In the genomic region with DNA sequence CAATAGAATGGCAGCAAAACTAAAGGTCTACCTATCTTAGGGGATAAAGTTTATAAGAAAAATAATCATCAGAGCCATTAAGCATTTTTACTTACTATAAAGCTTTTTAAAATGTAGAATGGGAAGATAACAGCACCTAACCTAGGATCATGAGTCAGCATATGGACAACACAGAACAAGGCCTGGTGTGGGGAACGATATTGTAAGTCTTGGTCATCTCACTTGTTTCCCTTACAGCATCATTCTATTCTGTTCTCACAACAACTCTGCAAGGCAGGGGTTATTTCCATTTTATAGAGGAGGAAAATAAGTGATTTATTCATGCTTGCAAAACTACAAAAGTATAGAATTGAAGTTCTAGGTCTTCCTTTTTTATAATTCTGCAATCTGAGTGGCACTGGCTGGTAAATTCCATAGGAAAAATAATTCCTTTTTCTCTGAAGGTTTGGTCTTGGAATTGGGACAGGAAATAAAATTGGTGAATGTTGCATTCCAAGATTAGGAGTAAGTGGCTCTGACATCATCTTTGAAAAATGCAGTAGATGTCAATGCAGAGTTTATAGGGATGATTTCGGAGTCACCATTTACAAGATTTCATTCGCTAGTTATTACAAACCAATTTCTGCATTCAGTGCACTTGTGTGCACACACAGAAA, we compare ENCODE assay signal across 15 cellular contexts.
DNase-seq lines count a peak whose midpoint lies in the region; ATAC-seq and TF ChIP-seq lines count a peak whose summit lies in the region.
"Had no signal": no experiment of that assay in that cellular context is flagged by ENCODE, and none has a peak within 500 bp of the region (broad histone marks: within the 10 kb centered on the region; RNA-seq: fewer than 3 reads in every experiment).

No MANE protein-coding gene starts in this region.

- H3K36me3 Mint-ChIP-seq in activated T-cell treated with anti-CD3 and anti-CD28 coated beads, Interleukin-2, amount 50 U/mL, for 24 hours (ENCODE audit: low read depth): no peaks in the 10 kb centered on the region
- H3K36me3 Mint-ChIP-seq: activated CD4-positive, alpha-beta memory T cell treated with anti-CD3 and anti-CD28 coated beads for 36 hours had no signal

- H3K27me3 Mint-ChIP-seq in activated T-cell treated with anti-CD3 and anti-CD28 coated beads, Interleukin-2, amount 50 U/mL, for 24 hours: peaks cover 20% of the 10 kb centered on the region
- H3K27me3 Mint-ChIP-seq: dendritic cell treated with granulocyte-macrophage colony-stimulating factor and Interleukin-4, amounts not matched to agents 40 ng/mL and 50 ng/mL, for 4 days had no signal

- H3K4me3 Mint-ChIP-seq in activated T-cell treated with anti-CD3 and anti-CD28 coated beads, Interleukin-2, amount 50 U/mL, for 24 hours: no peak overlapping the region
- H3K4me3 Mint-ChIP-seq: activated CD4-positive, alpha-beta memory T cell treated with anti-CD3 and anti-CD28 coated beads for 36 hours; activated naive CD4-positive, alpha-beta T cell treated with anti-CD3 and anti-CD28 coated beads for 36 hours; dendritic cell treated with granulocyte-macrophage colony-stimulating factor and Interleukin-4, amounts not matched to agents 40 ng/mL and 50 ng/mL, for 4 days; stimulated activated naive CD8-positive, alpha-beta T cell treated with anti-CD3 and anti-CD28 coated beads, Interleukin-15, amount 100 ng/mL, for 72 hours had no signal

- H3K4me3 ChIP-seq in epithelial cell of proximal tubule (ENCODE audit: low read depth, low read length) (no peak overlapping the region), skeletal muscle cell (ENCODE audit: low read depth, low read length) (no peak overlapping the region)
- H3K4me3 ChIP-seq: lung, pancreas had no signal

- POLR2A ChIA-PET in RWPE1 (lab: Yijun Ruan, JAX; ENCODE audit: low non-redundant PET): no interaction called here

- no peaks in the 10 kb centered on the region for H3K4me1 Mint-ChIP-seq in activated T-cell treated with anti-CD3 and anti-CD28 coated beads, Interleukin-2, amount 50 U/mL, for 24 hours (ENCODE audit: low read depth)
- H3K4me1 Mint-ChIP-seq: stimulated activated naive CD8-positive, alpha-beta T cell treated with anti-CD3 and anti-CD28 coated beads, Interleukin-15, amount 100 ng/mL, for 72 hours had no signal

- no peak overlapping the region for H3K27ac ChIP-seq in RWPE1
- H3K27ac ChIP-seq: pancreas had no signal

- TF ChIP-seq CTCF in RWPE1 (conservative IDR thresholded peaks at IDR 0.05; ENCODE audit: low read depth) (no peak), epithelial cell of proximal tubule (conservative IDR thresholded peaks at IDR 0.05; ENCODE audit: low read depth, low read length) (no peak)

- H3K9me3 Mint-ChIP-seq in activated T-cell treated with anti-CD3 and anti-CD28 coated beads, Interleukin-2, amount 50 U/mL, for 24 hours: no peaks in the 10 kb centered on the region
- H3K9me3 Mint-ChIP-seq: activated CD4-positive, alpha-beta memory T cell treated with anti-CD3 and anti-CD28 coated beads for 36 hours; activated naive CD4-positive, alpha-beta T cell treated with anti-CD3 and anti-CD28 coated beads for 36 hours; dendritic cell treated with granulocyte-macrophage colony-stimulating factor and Interleukin-4, amounts not matched to agents 40 ng/mL and 50 ng/mL, for 4 days; stimulated activated naive CD8-positive, alpha-beta T cell treated with anti-CD3 and anti-CD28 coated beads, Interleukin-15, amount 100 ng/mL, for 72 hours had no signal

- DNase-seq in GM03348 (ENCODE audit: low spot score) (peak; percentile 65), RWPE1 (ENCODE audit: low spot score) (peak; percentile 65), epithelial cell of proximal tubule (ENCODE audit: low read depth) (peak; percentile 20), skeletal muscle cell (ENCODE audit: low read depth) (peak; percentile 48), activated gamma-delta T cell (lab: John Stamatoyannopoulos, UW) (no peak), NCI-H345 (lab: John Stamatoyannopoulos, UW) (no peak)
- no peak for DNase-seq in activated T-cell treated with anti-CD3 and anti-CD28 coated beads, Interleukin-2, amount 50 U/mL, for 24 hours
- DNase-seq: activated CD4-positive, alpha-beta memory T cell treated with anti-CD3 and anti-CD28 coated beads for 36 hours; activated naive CD4-positive, alpha-beta T cell treated with anti-CD3 and anti-CD28 coated beads for 36 hours; NCI-H2081; pancreas; stimulated activated naive CD8-positive, alpha-beta T cell treated with anti-CD3 and anti-CD28 coated beads, Interleukin-15, amount 100 ng/mL, for 72 hours had no signal

- no peak overlapping the region for H3K27ac Mint-ChIP-seq in activated T-cell treated with anti-CD3 and anti-CD28 coated beads, Interleukin-2, amount 50 U/mL, for 24 hours
- H3K27ac Mint-ChIP-seq: activated CD4-positive, alpha-beta memory T cell treated with anti-CD3 and anti-CD28 coated beads for 36 hours; activated naive CD4-positive, alpha-beta T cell treated with anti-CD3 and anti-CD28 coated beads for 36 hours; dendritic cell treated with granulocyte-macrophage colony-stimulating factor and Interleukin-4, amounts not matched to agents 40 ng/mL and 50 ng/mL, for 4 days; stimulated activated naive CD8-positive, alpha-beta T cell treated with anti-CD3 and anti-CD28 coated beads, Interleukin-15, amount 100 ng/mL, for 72 hours had no signal

- no peak for ATAC-seq in HG02759 (IDR thresholded peaks at IDR 0.05; ENCODE audit: unreplicated experiment)
- ATAC-seq: pancreas; stimulated activated naive CD8-positive, alpha-beta T cell treated with anti-CD3 and anti-CD28 coated beads, Interleukin-15, amount 100 ng/mL, for 72 hours had no signal

- CTCF ChIA-PET in RWPE1 (lab: Yijun Ruan, JAX): interaction anchor here (0.6 kb wide), 1 partner anchor 9 kb away, joined by 3 read pairs; no protein-coding TSS in a partner anchor

Comparison
In these comparisons a context has a peak if more than half of its experiments do, and no peak if none do; other contexts are left out.
1. DNase-seq: peak in GM03348 (single experiment), RWPE1 (single experiment), epithelial cell of proximal tubule (single experiment) and skeletal muscle cell (single experiment); none in activated T-cell treated with anti-CD3 and anti-CD28 coated beads, Interleukin-2, amount 50 U/mL, for 24 hours (single experiment), activated gamma-delta T cell (single experiment) and NCI-H345 (single experiment).